9 cellular contexts compared by ENCODE assay signal in genomic region chr5:378301-378891, GRCh38. TPM values are rescaled to one million over a fixed set of nuclear protein-coding genes. Genes with fewer than 3 reads are reported as not detected.
DNase-seq lines count a peak whose midpoint lies in the region; ATAC-seq lines count a peak whose summit lies in the region.
"Had no signal": no experiment of that assay in that cellular context is flagged by ENCODE, and none has a peak within 500 bp of the region (broad histone marks: within the 10 kb centered on the region; RNA-seq: fewer than 3 reads in every experiment).

No MANE protein-coding gene starts in this region.

- peak overlapping the region; percentile 69 for H3K27ac ChIP-seq in SJSA1

- H3K36me3 Mint-ChIP-seq in stimulated activated memory B cell treated with anti-CD40 and anti-IgM and Interleukin-4, amounts not matched to agents 10 μg/mL and 1 μg/mL and 100 μg/mL, for 72 hours, result peaks cover 69% of the 10 kb centered on the region

- DNase-seq in activated T-cell treated with anti-CD3 and anti-CD28 coated beads, Interleukin-2, amount 50 U/mL, for 1 hour, result peak; percentile 8
- no peak for DNase-seq in activated T-cell treated with anti-CD3 and anti-CD28 coated beads for 4 hours
- peak; percentile 63 to 76 for DNase-seq in SJSA1 (ENCODE audit: low read depth in 1 of 2, low spot score in 2 of 2)
- DNase-seq in dermis blood vessel endothelial cell, result peak; percentile 28
- DNase-seq in A172 (ENCODE audit: low spot score), result no peak
- no peak for DNase-seq in GDM1 (lab: John Stamatoyannopoulos, UW)
- DNase-seq in NCI-H69 (lab: John Stamatoyannopoulos, UW), result no peak
- DNase-seq: erythroblast had no signal

- H3K9me3 ChIP-seq in SJSA1 (replicated peaks), result no peaks in the 10 kb centered on the region

- H3K9me3 Mint-ChIP-seq in stimulated activated memory B cell treated with anti-CD40 and anti-IgM and Interleukin-4, amounts not matched to agents 10 μg/mL and 1 μg/mL and 100 μg/mL, for 72 hours, result peaks cover 10% of the 10 kb centered on the region

- H3K27me3 ChIP-seq in SJSA1 (replicated peaks), result no peaks in the 10 kb centered on the region

- no peak overlapping the region for H3K4me3 ChIP-seq in SJSA1

- peak; percentile 44 for ATAC-seq in stimulated activated memory B cell treated with anti-CD40 and anti-IgM and Interleukin-4, amounts not matched to agents 10 μg/mL and 1 μg/mL and 100 μg/mL, for 72 hours

- peaks cover 46% of the 10 kb centered on the region for H3K4me1 Mint-ChIP-seq in stimulated activated memory B cell treated with anti-CD40 and anti-IgM and Interleukin-4, amounts not matched to agents 10 μg/mL and 1 μg/mL and 100 μg/mL, for 72 hours

- no peak overlapping the region for H3K4me3 Mint-ChIP-seq in stimulated activated memory B cell treated with anti-CD40 and anti-IgM and Interleukin-4, amounts not matched to agents 10 μg/mL and 1 μg/mL and 100 μg/mL, for 72 hours

- H3K27ac Mint-ChIP-seq in stimulated activated memory B cell treated with anti-CD40 and anti-IgM and Interleukin-4, amounts not matched to agents 10 μg/mL and 1 μg/mL and 100 μg/mL, for 72 hours, result peak overlapping the region; percentile 96

- H3K4me1 ChIP-seq in SJSA1 (replicated peaks), result peaks cover 65% of the 10 kb centered on the region

- peaks cover 25% of the 10 kb centered on the region for H3K36me3 ChIP-seq in SJSA1

- H3K27me3 Mint-ChIP-seq in stimulated activated memory B cell treated with anti-CD40 and anti-IgM and Interleukin-4, amounts not matched to agents 10 μg/mL and 1 μg/mL and 100 μg/mL, for 72 hours, result peaks cover 11% of the 10 kb centered on the region

RNA-seq across cellular contexts. Expression of gene AHRR, which starts 56.9 kb away (rescaled TPM):
- 17.8 and 22.6 TPM in 2 replicates for total RNA-seq in SJSA1 (2014; rRNA removed; shearing (Covaris generic))
- 7.4 and 13.4 TPM in 2 replicates for total RNA-seq in dermis blood vessel endothelial cell
- total RNA-seq in A172 (2014; rRNA removed; shearing (Covaris generic)), result 1.2 and 1.4 TPM in 2 replicates

Comparison
In these comparisons a context has a peak if more than half of its experiments do, and no peak if none do; other contexts are left out.
1. DNase-seq: peak in activated T-cell treated with anti-CD3 and anti-CD28 coated beads, Interleukin-2, amount 50 U/mL, for 1 hour (single experiment), SJSA1 (2 of 2) and dermis blood vessel endothelial cell (single experiment); none in activated T-cell treated with anti-CD3 and anti-CD28 coated beads for 4 hours (single experiment), A172 (single experiment), GDM1 (single experiment) and NCI-H69 (single experiment).